In the genomic region with DNA sequence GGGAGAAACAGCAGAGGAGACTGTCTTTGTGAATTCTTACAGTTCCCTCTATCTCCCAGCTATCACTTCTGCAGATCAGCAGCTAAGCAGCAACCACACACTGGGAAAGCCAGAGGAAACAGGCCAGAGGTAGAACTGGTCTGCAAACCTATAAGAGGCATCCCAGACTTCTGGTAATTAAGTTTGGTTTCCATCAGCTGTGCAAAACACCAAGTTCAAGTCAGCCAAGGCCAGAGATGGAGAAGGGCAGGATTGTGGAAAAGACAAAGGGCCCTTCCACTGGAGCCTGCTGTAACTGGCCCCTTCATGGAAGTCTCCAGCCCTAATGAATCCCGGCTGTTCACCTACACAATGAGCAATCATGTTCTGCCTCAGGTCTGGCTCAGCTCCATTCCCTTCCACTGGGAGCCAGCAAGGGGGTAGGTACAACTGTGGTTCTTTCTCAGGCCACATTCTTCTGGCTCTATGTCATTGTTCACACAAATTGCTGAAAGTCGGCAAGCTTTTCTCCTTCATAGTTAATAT, we compare ENCODE assay signal across 13 cellular contexts. TPM values are rescaled to one million over a fixed set of nuclear protein-coding genes. Genes with fewer than 3 reads are reported as not detected.
DNase-seq lines count a peak whose midpoint lies in the region; ATAC-seq lines count a peak whose summit lies in the region.
"Had no signal": no experiment of that assay in that cellular context is flagged by ENCODE, and none has a peak within 500 bp of the region (broad histone marks: within the 10 kb centered on the region; RNA-seq: fewer than 3 reads in every experiment).

No MANE protein-coding gene starts in this region.

- H3K9ac ChIP-seq in adipocyte (ENCODE audit: low read length): no peak overlapping the region

- no peak overlapping the region for H3K4me3 ChIP-seq in adipocyte (ENCODE audit: low read length)
- H3K4me3 ChIP-seq: spleen had no signal

- H3K27me3 ChIP-seq in adipocyte (replicated peaks; ENCODE audit: control insufficient read depth, insufficient read depth, low read length): no peaks in the 10 kb centered on the region

- DNase-seq in H4 (ENCODE audit: low spot score) (peak; percentile 94), adipocyte (ENCODE audit: low read depth) (peak; percentile 83), left cardiac atrium (no peak), smooth muscle cell of the brain vasculature (ENCODE audit: low read depth, low spot score) (peak; percentile 66)
- DNase-seq: activated CD8-positive, alpha-beta T cell treated with anti-CD3 and anti-CD28 coated beads for 36 hours; DMS53; erythroblast; spleen; stimulated activated naive B cell treated with anti-CD40 and anti-IgM and Interleukin-4, amounts not matched to agents 10 μg/mL and 1 μg/mL and 100 μg/mL, for 72 hours had no signal

- peaks cover 31% of the 10 kb centered on the region for H3K4me1 ChIP-seq in adipocyte (ENCODE audit: control insufficient read depth, insufficient read depth, low read length)

- intact Hi-C loops in left cardiac atrium (cut with DNase I): no loop called here

- no peaks in the 10 kb centered on the region for H3K9me3 ChIP-seq in adipocyte (ENCODE audit: control insufficient read depth, low read length)
- H3K9me3 ChIP-seq: spleen had no signal

- no peaks in the 10 kb centered on the region for H3K36me3 ChIP-seq in adipocyte (ENCODE audit: control insufficient read depth, insufficient read depth, low read length, severe bottlenecking)
- H3K36me3 ChIP-seq: spleen had no signal

- ATAC-seq in left cardiac atrium: peak; percentile 27 to 84
- no peak for ATAC-seq in HG02981 (IDR thresholded peaks at IDR 0.05; ENCODE audit: unreplicated experiment)
- ATAC-seq in HG03039 (IDR thresholded peaks at IDR 0.05; ENCODE audit: unreplicated experiment): no peak
- no peak for ATAC-seq in GM21723 (IDR thresholded peaks at IDR 0.05; ENCODE audit: unreplicated experiment)
- ATAC-seq in GM19023 (IDR thresholded peaks at IDR 0.05; ENCODE audit: unreplicated experiment): no peak
- ATAC-seq: activated CD8-positive, alpha-beta T cell treated with anti-CD3 and anti-CD28 coated beads for 36 hours; stimulated activated naive B cell treated with anti-CD40 and anti-IgM and Interleukin-4, amounts not matched to agents 10 μg/mL and 1 μg/mL and 100 μg/mL, for 72 hours had no signal

RNA-seq across cellular contexts. Expression of gene PAMR1, which starts 4.6 kb away (rescaled TPM):
- 0.06 and 0.35 TPM in 2 replicates for total RNA-seq in H4 (2014; rRNA removed; shearing (Covaris generic))
- 10 to 100 TPM; 17.6 to 23.4 TPM for total RNA-seq in left cardiac atrium
- total RNA-seq: activated CD8-positive, alpha-beta T cell treated with anti-CD3 and anti-CD28 coated beads for 36 hours had no signal

Comparison
In these comparisons a context has a peak if more than half of its experiments do, and no peak if none do; other contexts are left out.
1. ATAC-seq: peak in left cardiac atrium (2 of 2); none in HG02981 (single experiment), HG03039 (single experiment), GM21723 (single experiment) and GM19023 (single experiment).
2. RNA of gene PAMR1, which starts 4.6 kb away (total RNA-seq): 17.6 to 23.4 TPM in left cardiac atrium; 0.06 to 0.35 TPM in H4; every median in the first group is over 10 times any median in the second.